ENCODE assay signal across 18 cellular contexts in genomic region chr9:117691367-117691766, GRCh38.
"Had no signal": no experiment of that assay in that cellular context is flagged by ENCODE, and none has a peak within 500 bp of the region (broad histone marks: within the 10 kb centered on the region; RNA-seq: fewer than 3 reads in every experiment).

No MANE protein-coding gene starts in this region.

- H3K4me1 ChIP-seq: colonic mucosa, gastroesophageal sphincter had no signal

- DNase-seq: colonic mucosa; dorsolateral prefrontal cortex; effector CD8-positive, alpha-beta T cell; kidney; left cardiac atrium; left ventricle myocardium superior; naive thymus-derived CD4-positive, alpha-beta T cell; nephron progenitor cell; posterior cingulate gyrus; small intestine; stimulated activated CD4-positive, alpha-beta T cell treated with anti-CD3 and anti-CD28 coated beads, Interleukin-12 subunit alpha, Interleukin-12 subunit beta, amount 100 ng/mL, for 4 hours; stimulated activated naive CD4-positive, alpha-beta T cell treated with Interleukin-2 at 50 U/mL for 16 hours; trophoblast cell had no signal

- H3K79me2 ChIP-seq: hepatocyte had no signal

- H3K4me3 ChIP-seq: colonic mucosa, dorsolateral prefrontal cortex, gastroesophageal sphincter, hepatocyte, lung had no signal

- H3K9me3 ChIP-seq: colonic mucosa had no signal

- H3K36me3 ChIP-seq: colonic mucosa, gastroesophageal sphincter had no signal

- H3K4me3 Mint-ChIP-seq: naive thymus-derived CD4-positive, alpha-beta T cell; nephron progenitor cell had no signal

- H3K36me3 Mint-ChIP-seq: naive thymus-derived CD4-positive, alpha-beta T cell had no signal

- H3K27ac ChIP-seq: colonic mucosa, dorsolateral prefrontal cortex, gastroesophageal sphincter, hepatocyte had no signal

- H3K27ac Mint-ChIP-seq: naive thymus-derived CD4-positive, alpha-beta T cell; nephron progenitor cell had no signal

- H3K4me1 Mint-ChIP-seq: naive thymus-derived CD4-positive, alpha-beta T cell; nephron progenitor cell had no signal

- ATAC-seq: esophagus mucosa; gastroesophageal sphincter; left cardiac atrium; left ventricle myocardium superior; naive thymus-derived CD4-positive, alpha-beta T cell; sciatic nerve had no signal

- H2AFZ ChIP-seq: hepatocyte had no signal

- H3K27me3 ChIP-seq: colonic mucosa, dorsolateral prefrontal cortex, gastroesophageal sphincter, hepatocyte had no signal

- H3K4me2 ChIP-seq: hepatocyte had no signal
